15 cellular contexts compared by ENCODE assay signal in the genomic region with DNA sequence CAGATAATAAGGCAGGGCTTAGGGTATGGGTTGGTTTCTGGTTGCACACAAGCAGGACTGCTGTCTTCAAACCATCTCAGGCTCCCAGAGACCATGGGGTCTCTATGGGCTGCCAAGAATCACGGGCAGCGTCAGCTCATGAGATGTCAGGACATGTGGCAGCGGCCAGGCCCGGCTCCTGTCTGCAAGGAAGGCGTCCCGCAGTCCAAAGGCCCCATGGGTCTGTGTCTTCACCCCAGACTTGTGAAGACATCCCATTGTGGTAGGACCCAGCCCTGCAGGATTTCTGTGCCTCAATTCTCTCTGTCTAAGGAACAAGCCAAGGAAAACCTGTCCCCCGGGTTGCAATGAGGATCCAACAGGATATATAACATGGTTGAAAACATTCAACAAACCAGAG.
"Had no signal": no experiment of that assay in that cellular context is flagged by ENCODE, and none has a peak within 500 bp of the region (broad histone marks: within the 10 kb centered on the region; RNA-seq: fewer than 3 reads in every experiment).

No MANE protein-coding gene starts in this region.

- H3K27me3 ChIP-seq: neutrophil had no signal

- H3K4me3 Mint-ChIP-seq: activated naive CD8-positive, alpha-beta T cell treated with anti-CD3 and anti-CD28 coated beads, Interleukin-2, amount 50 U/mL, for 24 hours; activated T-cell treated with anti-CD3 and anti-CD28 coated beads, Interleukin-2, amount 50 U/mL, for 72 hours; memory B cell; naive thymus-derived CD8-positive, alpha-beta T cell; stimulated activated naive CD8-positive, alpha-beta T cell treated with anti-CD3 and anti-CD28 coated beads, Interleukin-15, Interleukin-2, amounts not matched to agents 100 ng/mL and 50 ng/mL, for 24 hours; T-helper 2 cell treated with Interferon-gamma antibody and Interleukin-4, amounts not matched to agents 5 μg/mL and 100 μg/mL, for 36 hours had no signal

- H3K27ac Mint-ChIP-seq: activated naive CD8-positive, alpha-beta T cell treated with anti-CD3 and anti-CD28 coated beads, Interleukin-2, amount 50 U/mL, for 24 hours; activated T-cell treated with anti-CD3 and anti-CD28 coated beads, Interleukin-2, amount 50 U/mL, for 72 hours; memory B cell; naive thymus-derived CD8-positive, alpha-beta T cell; stimulated activated naive CD8-positive, alpha-beta T cell treated with anti-CD3 and anti-CD28 coated beads, Interleukin-15, Interleukin-2, amounts not matched to agents 100 ng/mL and 50 ng/mL, for 24 hours; T-helper 2 cell treated with Interferon-gamma antibody and Interleukin-4, amounts not matched to agents 5 μg/mL and 100 μg/mL, for 36 hours had no signal

- H3K27ac ChIP-seq: neutrophil, thoracic aorta had no signal

- H3K9me3 ChIP-seq: neutrophil, thoracic aorta had no signal

- ATAC-seq: activated naive CD8-positive, alpha-beta T cell treated with anti-CD3 and anti-CD28 coated beads, Interleukin-2, amount 50 U/mL, for 24 hours; activated T-cell treated with anti-CD3 and anti-CD28 coated beads, Interleukin-2, amount 50 U/mL, for 72 hours; left lobe of liver; naive thymus-derived CD8-positive, alpha-beta T cell had no signal

- FAIRE-seq: astrocyte, islet of Langerhans, small intestine, urothelium cell line had no signal

- DNase-seq: activated CD4-positive, alpha-beta T cell treated with anti-CD3 and anti-CD28 coated beads, Interleukin-2, amount 50 U/mL, for 1 hour; activated gamma-delta T cell treated with Interleukin-2 at 50 U/mL for 16 hours; activated naive CD8-positive, alpha-beta T cell treated with anti-CD3 and anti-CD28 coated beads, Interleukin-2, amount 50 U/mL, for 24 hours; activated T-cell treated with anti-CD3 and anti-CD28 coated beads, Interleukin-2, amount 50 U/mL, for 72 hours; naive thymus-derived CD8-positive, alpha-beta T cell; small intestine had no signal

- H3K4me1 Mint-ChIP-seq: memory B cell had no signal

- H3K9me3 Mint-ChIP-seq: activated naive CD8-positive, alpha-beta T cell treated with anti-CD3 and anti-CD28 coated beads, Interleukin-2, amount 50 U/mL, for 24 hours; activated T-cell treated with anti-CD3 and anti-CD28 coated beads, Interleukin-2, amount 50 U/mL, for 72 hours; memory B cell; naive thymus-derived CD8-positive, alpha-beta T cell; stimulated activated naive CD8-positive, alpha-beta T cell treated with anti-CD3 and anti-CD28 coated beads, Interleukin-15, Interleukin-2, amounts not matched to agents 100 ng/mL and 50 ng/mL, for 24 hours; T-helper 2 cell treated with Interferon-gamma antibody and Interleukin-4, amounts not matched to agents 5 μg/mL and 100 μg/mL, for 36 hours had no signal

- H3K27me3 Mint-ChIP-seq: activated naive CD8-positive, alpha-beta T cell treated with anti-CD3 and anti-CD28 coated beads, Interleukin-2, amount 50 U/mL, for 24 hours; memory B cell; naive thymus-derived CD8-positive, alpha-beta T cell; stimulated activated naive CD8-positive, alpha-beta T cell treated with anti-CD3 and anti-CD28 coated beads, Interleukin-15, Interleukin-2, amounts not matched to agents 100 ng/mL and 50 ng/mL, for 24 hours had no signal

- H3K4me3 ChIP-seq: thoracic aorta had no signal
